ENCODE assay signal across 8 cellular contexts in the genomic region with DNA sequence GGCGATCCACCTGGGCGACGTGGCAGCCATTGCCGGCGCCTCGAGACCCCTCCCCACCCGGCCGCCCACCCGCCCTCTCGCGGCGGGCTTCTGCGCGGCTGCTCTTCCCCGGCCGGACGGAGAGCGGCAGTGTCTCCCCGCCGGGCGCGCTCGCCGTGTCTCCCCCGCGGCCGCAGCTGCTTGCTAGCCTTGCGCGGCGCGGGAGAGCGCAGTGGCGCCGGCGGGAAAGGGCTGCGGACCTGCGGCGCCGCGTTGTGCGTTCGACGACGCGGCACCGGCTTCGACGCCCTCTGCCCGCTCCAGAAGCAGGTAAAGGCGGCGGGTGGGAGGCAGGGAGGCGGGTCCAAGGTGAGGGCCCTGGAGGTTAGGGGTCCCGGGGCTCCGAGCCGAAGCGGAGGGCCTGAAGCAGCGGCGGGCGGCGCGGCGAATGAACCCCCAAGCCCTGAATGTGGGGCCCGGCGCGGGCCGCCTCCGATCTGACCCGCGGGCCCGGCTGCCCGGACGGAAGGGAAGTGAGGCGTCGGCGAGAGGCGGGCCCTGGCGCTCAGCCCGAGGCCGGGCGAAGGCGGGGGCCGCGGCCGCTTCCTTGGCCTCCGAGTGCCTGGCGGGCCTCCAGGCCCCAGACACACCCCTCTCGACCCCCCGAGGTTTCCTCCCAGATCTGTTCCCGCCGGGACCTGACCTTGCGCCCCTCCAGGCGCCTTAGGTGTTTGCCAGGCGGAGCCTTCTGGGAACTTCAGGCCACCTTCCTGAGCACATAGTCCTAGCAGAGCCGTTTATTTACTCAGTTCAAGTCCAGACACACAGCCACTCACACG. TPM values are rescaled to one million over a fixed set of nuclear protein-coding genes. Genes with fewer than 3 reads are reported as not detected.
DNase-seq lines count a peak whose midpoint lies in the region; ATAC-seq and TF ChIP-seq lines count a peak whose summit lies in the region.

N4BP2 (plus strand) TSS at position 129 of the 818 bp plus-strand sequence. CDS start 40,491 bp downstream, outside the sequence.

- peaks cover 4% of the 10 kb centered on the region for H3K27me3 Mint-ChIP-seq in dendritic cell treated with granulocyte-macrophage colony-stimulating factor and Interleukin-4, amounts not matched to agents 40 ng/mL and 50 ng/mL, for 4 days

- peak; percentile 84 for DNase-seq in Ammon's horn (ENCODE audit: low spot score)
- DNase-seq in NCI-H526 (lab: John Stamatoyannopoulos, UW) = peak; percentile 22 to 92
- DNase-seq in activated CD4-positive, alpha-beta T cell treated with anti-CD3 and anti-CD28 coated beads, Interleukin-2, amount 50 U/mL, for 1 hour = peak; percentile 71
- DNase-seq in right lobe of liver = peak; percentile 89 to 90 (median 89)
- DNase-seq in stimulated activated CD4-positive, alpha-beta T cell treated with anti-CD3 and anti-CD28 coated beads, Interleukin-4, amount 100 ng/mL, for 4 hours = peak; percentile 73 to 74

- H3K27ac ChIP-seq in right lobe of liver = peak within 1 kb of the TSS; percentile 98 to 100 (median 99)

- no peaks in the 10 kb centered on the region for H3K27me3 ChIP-seq in right lobe of liver

- TF ChIP-seq CTCF in right lobe of liver (IDR thresholded peaks at IDR 0.05) = peak; percentile 51 to 72 (median 64)

- H3K4me3 ChIP-seq in right lobe of liver = peak within 1 kb of the TSS; percentile 70 to 96 (median 88)

- intact Hi-C loops in dendritic cell treated with granulocyte-macrophage colony-stimulating factor and Interleukin-4, amounts not matched to agents 40 ng/mL and 50 ng/mL, for 4 days (cut with micrococcal nuclease) = loop anchor here (5.0 kb wide), 1 partner anchor 250 kb away; no protein-coding TSS in a partner anchor
- intact Hi-C loops in right lobe of liver (cut with DNase I) = no loop called here

- H3K4me1 Mint-ChIP-seq in dendritic cell treated with granulocyte-macrophage colony-stimulating factor and Interleukin-4, amounts not matched to agents 40 ng/mL and 50 ng/mL, for 4 days (ENCODE audit: low read depth) = peaks cover 22% of the 10 kb centered on the region

- H3K36me3 ChIP-seq in right lobe of liver = no peaks in the 10 kb centered on the region

- H3K4me1 ChIP-seq in right lobe of liver = peaks cover 0 to 17% (median 0%) of the 10 kb centered on the region in 4 donors

- TF ChIP-seq POLR2A in GM19099 (IDR thresholded peaks at IDR 0.05; ENCODE audit: extremely low read depth, insufficient read length, low read depth) (peak; percentile 54), right lobe of liver (IDR thresholded peaks at IDR 0.05) (peak; percentile 98)

- WGBS in right lobe of liver (ENCODE audit: insufficient coverage, low coverage, low lambda C conversion rate, missing lambda C conversion rate) = 0% methylated on average over 2 of the region's 95 CpGs

- H3K9me3 Mint-ChIP-seq in dendritic cell treated with granulocyte-macrophage colony-stimulating factor and Interleukin-4, amounts not matched to agents 40 ng/mL and 50 ng/mL, for 4 days = no peaks in the 10 kb centered on the region

- H3K36me3 Mint-ChIP-seq in dendritic cell treated with granulocyte-macrophage colony-stimulating factor and Interleukin-4, amounts not matched to agents 40 ng/mL and 50 ng/mL, for 4 days (ENCODE audit: low read depth) = peaks cover 46% of the 10 kb centered on the region

- ATAC-seq in HG03439 (IDR thresholded peaks at IDR 0.05; ENCODE audit: unreplicated experiment) (peak; percentile 48), right lobe of liver (peak; percentile 67 to 81 (median 72))

- no peaks in the 10 kb centered on the region for H3K9me3 ChIP-seq in right lobe of liver

- H3K27ac Mint-ChIP-seq in dendritic cell treated with granulocyte-macrophage colony-stimulating factor and Interleukin-4, amounts not matched to agents 40 ng/mL and 50 ng/mL, for 4 days = peak within 1 kb of the TSS; percentile 97

- peak within 1 kb of the TSS; percentile 93 for H3K4me3 Mint-ChIP-seq in dendritic cell treated with granulocyte-macrophage colony-stimulating factor and Interleukin-4, amounts not matched to agents 40 ng/mL and 50 ng/mL, for 4 days

RNA-seq across cellular contexts. Expression of gene N4BP2, which starts in this region (rescaled TPM):
- 1 to 10 TPM; 4.2 to 8.0 (median 6.3) TPM for total RNA-seq in right lobe of liver

Comparison
In these comparisons a context has a peak if more than half of its experiments do, and no peak if none do; other contexts are left out.
1. Peak in every context shown above with its lines: DNase-seq, ATAC-seq, H3K4me3 ChIP-seq and H3K27ac ChIP-seq.